In the genomic region with DNA sequence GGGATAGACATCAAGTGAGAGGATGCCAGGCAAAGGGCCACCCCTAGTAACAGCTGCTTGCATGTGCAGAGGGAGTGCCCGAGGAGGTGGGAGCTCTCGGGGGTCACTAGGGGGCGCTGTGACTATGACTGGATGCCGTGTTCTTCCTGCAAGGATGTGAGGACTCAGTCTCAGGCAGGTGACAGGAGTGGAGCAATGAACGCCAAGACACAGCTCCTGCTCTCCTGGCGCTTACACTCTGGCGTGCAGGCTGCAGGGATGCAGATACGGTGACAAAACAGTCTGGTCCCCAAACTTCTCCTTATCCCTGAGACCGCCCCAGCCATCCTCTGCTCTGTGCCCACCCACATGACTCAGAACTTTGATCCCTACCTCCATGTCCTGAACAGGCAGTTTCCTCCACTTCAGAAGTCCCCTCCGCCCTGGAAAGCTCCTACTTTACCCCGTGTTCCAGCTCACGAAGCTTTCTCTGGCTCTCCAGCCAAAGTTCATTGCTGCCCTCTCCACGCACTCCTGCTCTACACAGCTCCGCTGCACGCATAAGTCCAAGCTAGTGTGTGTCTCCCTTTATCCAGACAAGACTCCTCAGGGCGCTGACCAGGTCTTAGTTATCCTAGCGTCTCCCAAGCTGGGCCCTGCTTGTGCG, we compare ENCODE assay signal across 8 cellular contexts. TPM values are rescaled to one million over a fixed set of nuclear protein-coding genes. Genes with fewer than 3 reads are reported as not detected.
DNase-seq lines count a peak whose midpoint lies in the region; ATAC-seq, FAIRE-seq and TF ChIP-seq lines count a peak whose summit lies in the region.

No MANE protein-coding gene starts in this region.

- ATAC-seq in RWPE2 (ENCODE audit: low read depth) = peak; percentile 71
- no peak for ATAC-seq in omental fat pad (ENCODE audit: low FRiP score)
- no peak for ATAC-seq in HG02938 (IDR thresholded peaks at IDR 0.05; ENCODE audit: unreplicated experiment)

- H3K4me3 ChIP-seq in RWPE2 (ENCODE audit: severe bottlenecking) = no peak overlapping the region
- no peak overlapping the region for H3K4me3 ChIP-seq in testis

- peak; percentile 96 for TF ChIP-seq CTCF in RWPE2 (IDR thresholded peaks at IDR 0.05; ENCODE audit: poor library complexity, severe bottlenecking)
- TF ChIP-seq CTCF in omental fat pad (IDR thresholded peaks at IDR 0.05) = no peak
- peak; percentile 15 to 68 (median 24) for TF ChIP-seq CTCF in testis (IDR thresholded peaks at IDR 0.05)

- no peaks in the 10 kb centered on the region for H3K9me3 ChIP-seq in RWPE2 (ENCODE audit: severe bottlenecking)
- H3K9me3 ChIP-seq in testis = no peaks in the 10 kb centered on the region

- H3K4me1 ChIP-seq in RWPE2 (ENCODE audit: insufficient read depth, poor library complexity, severe bottlenecking) = peaks cover 6% of the 10 kb centered on the region
- no peaks in the 10 kb centered on the region for H3K4me1 ChIP-seq in testis

- H3K4me1 Mint-ChIP-seq in activated T-helper 1 cell treated with anti-CD3 and anti-CD28 coated beads, Interleukin-12 subunit alpha, Interleukin-12 subunit beta, Interleukin-2, Interleukin-4 antibody, amounts not matched to agents 30 ng/mL and 10 ng/mL and 1 ng/mL, durations not matched to agents 14 hours and 24 hours and 36 hours (ENCODE audit: low read depth) = peaks cover 18% of the 10 kb centered on the region

- DNase-seq in GM12891 (ENCODE audit: insufficient read length, low spot score) (peak; percentile 69), HuH-7.5 (ENCODE audit: low spot score) (peak; percentile 72), RWPE2 (ENCODE audit: low spot score) (peak; percentile 91), fibroblast of the conjunctiva (ENCODE audit: low read depth) (peak; percentile 38), omental fat pad (ENCODE audit: low spot score) (peak; percentile 70), testis (peak; percentile 83)
- DNase-seq in activated T-helper 1 cell treated with anti-CD3 and anti-CD28 coated beads, Interleukin-12 subunit alpha, Interleukin-12 subunit beta, Interleukin-2, Interleukin-4 antibody, amounts not matched to agents 30 ng/mL and 10 ng/mL and 1 ng/mL, durations not matched to agents 14 hours and 24 hours and 36 hours (ENCODE audit: low spot score) = peak; percentile 77

- no peaks in the 10 kb centered on the region for H3K36me3 Mint-ChIP-seq in activated T-helper 1 cell treated with anti-CD3 and anti-CD28 coated beads, Interleukin-12 subunit alpha, Interleukin-12 subunit beta, Interleukin-2, Interleukin-4 antibody, amounts not matched to agents 30 ng/mL and 10 ng/mL and 1 ng/mL, durations not matched to agents 14 hours and 24 hours and 36 hours (ENCODE audit: low read depth)

- no peak overlapping the region for H3K4me3 Mint-ChIP-seq in activated T-helper 1 cell treated with anti-CD3 and anti-CD28 coated beads, Interleukin-12 subunit alpha, Interleukin-12 subunit beta, Interleukin-2, Interleukin-4 antibody, amounts not matched to agents 30 ng/mL and 10 ng/mL and 1 ng/mL, durations not matched to agents 14 hours and 24 hours and 36 hours

- H3K27me3 ChIP-seq in RWPE2 (ENCODE audit: insufficient read depth, poor library complexity, severe bottlenecking) (no peaks in the 10 kb centered on the region), testis (no peaks in the 10 kb centered on the region)

- intact Hi-C loops in activated T-helper 1 cell treated with anti-CD3 and anti-CD28 coated beads, Interleukin-12 subunit alpha, Interleukin-12 subunit beta, Interleukin-2, Interleukin-4 antibody, amounts not matched to agents 30 ng/mL and 10 ng/mL and 1 ng/mL, durations not matched to agents 14 hours and 24 hours and 36 hours (cut with micrococcal nuclease) = loop anchor here (2.0 to 5.0 kb wide), 3 partner anchors 19 to 328 kb away; a partner anchor contains a TSS
- intact Hi-C loops in testis (cut with DNase I; ENCODE audit: low total_unique reads) = no loop called here

- TF ChIP-seq POLR2A in GM12891 (IDR thresholded peaks at IDR 0.05; ENCODE audit: low read depth, low read length) (no peak), testis (IDR thresholded peaks at IDR 0.05) (no peak)

- WGBS in testis, 2 donors = 62 to 72% methylated on average over 18 of the region's 18 CpGs

- no peaks in the 10 kb centered on the region for H3K27me3 Mint-ChIP-seq in activated T-helper 1 cell treated with anti-CD3 and anti-CD28 coated beads, Interleukin-12 subunit alpha, Interleukin-12 subunit beta, Interleukin-2, Interleukin-4 antibody, amounts not matched to agents 30 ng/mL and 10 ng/mL and 1 ng/mL, durations not matched to agents 14 hours and 24 hours and 36 hours (ENCODE audit: insufficient read depth)

- no peaks in the 10 kb centered on the region for H3K9me3 Mint-ChIP-seq in activated T-helper 1 cell treated with anti-CD3 and anti-CD28 coated beads, Interleukin-12 subunit alpha, Interleukin-12 subunit beta, Interleukin-2, Interleukin-4 antibody, amounts not matched to agents 30 ng/mL and 10 ng/mL and 1 ng/mL, durations not matched to agents 14 hours and 24 hours and 36 hours

- H3K36me3 ChIP-seq in RWPE2 (ENCODE audit: low read depth) (peaks cover 34% of the 10 kb centered on the region), testis (ENCODE audit: low read depth, missing control alignments) (no peaks in the 10 kb centered on the region)

- H3K27ac ChIP-seq in RWPE2 (ENCODE audit: poor library complexity, severe bottlenecking) = no peak overlapping the region
- H3K27ac ChIP-seq in testis = no peak overlapping the region

- FAIRE-seq in GM12891 (lab: Jason Lieb, UNC) = peak; percentile 94

- no peak overlapping the region for H3K27ac Mint-ChIP-seq in activated T-helper 1 cell treated with anti-CD3 and anti-CD28 coated beads, Interleukin-12 subunit alpha, Interleukin-12 subunit beta, Interleukin-2, Interleukin-4 antibody, amounts not matched to agents 30 ng/mL and 10 ng/mL and 1 ng/mL, durations not matched to agents 14 hours and 24 hours and 36 hours

TF ChIP-seq in GM12891, 5 proteins besides CTCF, POLR2A, EP300 and RAD21:
- TF ChIP-seq SPI1 (IDR thresholded peaks at IDR 0.05; ENCODE audit: low read depth, low read length) (no peak), TAF1 (IDR thresholded peaks at IDR 0.05; ENCODE audit: low read depth, low read length) (no peak), POLR2AphosphoS5 (IDR thresholded peaks at IDR 0.05; ENCODE audit: low read depth, low read length) (no peak), POU2F2 (IDR thresholded peaks at IDR 0.05; ENCODE audit: low read depth, low read length) (no peak), PAX5 (IDR thresholded peaks at IDR 0.05; ENCODE audit: insufficient read depth, low read length, severe bottlenecking) (no peak)
TF ChIP-seq in GM12891: peak in this region for 0.

RNA-seq across cellular contexts. Expression of a gene that starts 14.7 kb away (rescaled TPM):
- polyA plus RNA-seq in GM12891 (2012; ENCODE audit: low read depth, missing spikeins) = 14.7 TPM
- 1.3 and 1.6 TPM in 2 replicates for total RNA-seq in activated T-helper 1 cell treated with anti-CD3 and anti-CD28 coated beads, Interleukin-12 subunit alpha, Interleukin-12 subunit beta, Interleukin-2, Interleukin-4 antibody, amounts not matched to agents 30 ng/mL and 10 ng/mL and 1 ng/mL, durations not matched to agents 14 hours and 24 hours and 36 hours
- total RNA-seq in omental fat pad (not detected), testis (under 1 TPM; 0.24 to 0.50 TPM)
- 0.91 TPM for polyA plus RNA-seq in testis (ENCODE audit: insufficient read depth, low read depth, low replicate concordance)

RNA-seq across cellular contexts. Expression of a gene that starts 15.5 kb away (rescaled TPM):
- polyA plus RNA-seq in GM12891 (2012; ENCODE audit: low read depth, missing spikeins) = 11.6 TPM
- total RNA-seq in activated T-helper 1 cell treated with anti-CD3 and anti-CD28 coated beads, Interleukin-12 subunit alpha, Interleukin-12 subunit beta, Interleukin-2, Interleukin-4 antibody, amounts not matched to agents 30 ng/mL and 10 ng/mL and 1 ng/mL, durations not matched to agents 14 hours and 24 hours and 36 hours = 11.0 and 12.4 TPM in 2 replicates
- total RNA-seq in omental fat pad = 10 to 100 TPM in 2 of 4 donors, 1 to 10 TPM in 1, under 1 TPM in 1; 0.95 to 16.2 (median 11.7) TPM
- total RNA-seq in testis = 10 to 100 TPM in 1 of 2 donors, 1 to 10 TPM in 1; 9.5 to 10.5 TPM
- 7.2 TPM for polyA plus RNA-seq in testis (ENCODE audit: insufficient read depth, low read depth, low replicate concordance)

RNA-seq across cellular contexts. Expression of a gene that starts 30.8 kb away (rescaled TPM):
- polyA plus RNA-seq in GM12891 (2012; ENCODE audit: low read depth, missing spikeins) = not detected
- not detected in 2 replicates for total RNA-seq in activated T-helper 1 cell treated with anti-CD3 and anti-CD28 coated beads, Interleukin-12 subunit alpha, Interleukin-12 subunit beta, Interleukin-2, Interleukin-4 antibody, amounts not matched to agents 30 ng/mL and 10 ng/mL and 1 ng/mL, durations not matched to agents 14 hours and 24 hours and 36 hours
- not detected for total RNA-seq in omental fat pad
- under 1 TPM; 0.43 to 0.55 TPM for total RNA-seq in testis
- not detected for polyA plus RNA-seq in testis (ENCODE audit: insufficient read depth, low read depth, low replicate concordance)

RNA-seq across cellular contexts. Expression of a gene that starts 34.9 kb away (rescaled TPM):
- polyA plus RNA-seq in GM12891 (2012; ENCODE audit: low read depth, missing spikeins) = 7.8 TPM
- total RNA-seq in activated T-helper 1 cell treated with anti-CD3 and anti-CD28 coated beads, Interleukin-12 subunit alpha, Interleukin-12 subunit beta, Interleukin-2, Interleukin-4 antibody, amounts not matched to agents 30 ng/mL and 10 ng/mL and 1 ng/mL, durations not matched to agents 14 hours and 24 hours and 36 hours = 15.0 and 16.7 TPM in 2 replicates
- total RNA-seq in omental fat pad (10 to 100 TPM; 25.2 to 32.9 (median 28.9) TPM), testis (10 to 100 TPM; 25.5 to 33.4 TPM)
- 16.3 TPM for polyA plus RNA-seq in testis (ENCODE audit: insufficient read depth, low read depth, low replicate concordance)

RNA-seq across cellular contexts. Expression of a gene that starts 52.1 kb away (rescaled TPM):
- polyA plus RNA-seq in GM12891 (2012; ENCODE audit: low read depth, missing spikeins) = 31.8 TPM
- 52.5 and 54.1 TPM in 2 replicates for total RNA-seq in activated T-helper 1 cell treated with anti-CD3 and anti-CD28 coated beads, Interleukin-12 subunit alpha, Interleukin-12 subunit beta, Interleukin-2, Interleukin-4 antibody, amounts not matched to agents 30 ng/mL and 10 ng/mL and 1 ng/mL, durations not matched to agents 14 hours and 24 hours and 36 hours
- total RNA-seq in omental fat pad (10 to 100 TPM in 3 of 4 donors, 1 to 10 TPM in 1; 8.8 to 21.1 (median 17.1) TPM), testis (10 to 100 TPM; 11.1 to 21.6 TPM)
- 22.6 TPM for polyA plus RNA-seq in testis (ENCODE audit: insufficient read depth, low read depth, low replicate concordance)

Comparison
In these comparisons a context has a peak if more than half of its experiments do, and no peak if none do; other contexts are left out.
1. DNase-seq: peak in every context shown above with its lines; median percentile 91 in RWPE2; 83 in testis; 77 in activated T-helper 1 cell treated with anti-CD3 and anti-CD28 coated beads, Interleukin-12 subunit alpha, Interleukin-12 subunit beta, Interleukin-2, Interleukin-4 antibody, amounts not matched to agents 30 ng/mL and 10 ng/mL and 1 ng/mL, durations not matched to agents 14 hours and 24 hours and 36 hours; 72 in HuH-7.5; 70 in omental fat pad; 69 in GM12891; 38 in fibroblast of the conjunctiva.
2. CTCF ChIP-seq: peak in RWPE2 (single experiment) and testis (3 of 3); none in omental fat pad (0 of 3).